In the genomic region with DNA sequence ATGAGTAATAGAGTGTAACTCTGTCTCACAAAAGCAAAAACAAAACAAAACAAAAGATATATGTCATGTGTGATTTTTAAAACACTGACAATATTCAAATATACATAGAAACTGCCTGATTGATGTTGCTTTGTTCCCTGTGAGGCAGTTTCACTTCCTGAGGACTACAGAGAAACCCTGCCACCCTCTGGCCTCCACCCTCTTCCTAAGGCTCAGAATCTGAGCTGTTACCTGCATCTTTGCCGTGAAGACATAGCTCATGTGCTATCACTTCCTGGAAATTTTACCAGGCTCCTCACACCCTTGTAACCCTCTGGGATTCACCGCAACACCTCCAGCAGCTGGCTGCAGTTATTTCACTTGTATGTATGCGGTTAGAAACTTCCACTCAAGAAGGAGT, we compare ENCODE assay signal across 24 cellular contexts.
DNase-seq lines count a peak whose midpoint lies in the region; ATAC-seq and TF ChIP-seq lines count a peak whose summit lies in the region.
"Had no signal": no experiment of that assay in that cellular context is flagged by ENCODE, and none has a peak within 500 bp of the region (broad histone marks: within the 10 kb centered on the region; RNA-seq: fewer than 3 reads in every experiment).

No MANE protein-coding gene starts in this region.

- H3K4me3 ChIP-seq in PC-9 (no peak overlapping the region), dorsolateral prefrontal cortex (no peak overlapping the region)
- H3K4me3 ChIP-seq in CD8-positive, alpha-beta memory T cell (ENCODE audit: low read length): no peak overlapping the region
- H3K4me3 ChIP-seq: cardiac muscle cell, GM23338, skin epidermis, upper lobe of right lung had no signal

- CTCF ChIA-PET in PC-9 (lab: Charles Lee): no interaction called here
- CTCF ChIA-PET in CD8-positive, alpha-beta memory T cell (lab: Charles Lee): no interaction called here

- BruUV-seq in PC-9 (replicated peaks; lab: Mats Ljungman, UMichigan): no TSS peak

- H3K27me3 Mint-ChIP-seq in activated CD4-positive, alpha-beta T cell treated with anti-CD3 and anti-CD28 coated beads, Interleukin-2, amount 10 ng/mL, durations not matched to agents 24 days and 14 days: peaks cover 3% of the 10 kb centered on the region
- peaks cover 0 to 4% of the 10 kb centered on the region in 2 donors for H3K27me3 Mint-ChIP-seq in CD8-positive, alpha-beta memory T cell

- ATAC-seq in GM21515 (IDR thresholded peaks at IDR 0.05; ENCODE audit: unreplicated experiment): peak; percentile 54
- ATAC-seq: GM23338, left lobe of liver, upper lobe of right lung had no signal

- POLR2A ChIA-PET in PC-9 (lab: Charles Lee; ENCODE audit: unreplicated experiment): no interaction called here
- POLR2A ChIA-PET in CD8-positive, alpha-beta memory T cell (lab: Charles Lee): no interaction called here

- H3K79me2 ChIP-seq in PC-9 (ENCODE audit: low read depth): no peaks in the 10 kb centered on the region

- no peak overlapping the region for H3K27ac ChIP-seq in PC-9
- no peak overlapping the region for H3K27ac ChIP-seq in dorsolateral prefrontal cortex
- no peak overlapping the region for H3K27ac ChIP-seq in CD8-positive, alpha-beta memory T cell (ENCODE audit: low read depth, low read length)
- H3K27ac ChIP-seq: cardiac muscle cell, skin epidermis, upper lobe of right lung had no signal

- H3K36me3 Mint-ChIP-seq in activated CD4-positive, alpha-beta T cell treated with anti-CD3 and anti-CD28 coated beads, Interleukin-2, amount 10 ng/mL, durations not matched to agents 24 days and 14 days (ENCODE audit: low read depth): no peaks in the 10 kb centered on the region
- no peaks in the 10 kb centered on the region for H3K36me3 Mint-ChIP-seq in CD8-positive, alpha-beta memory T cell

- H3K27me3 ChIP-seq in PC-9 (ENCODE audit: insufficient read depth, low read depth): no peaks in the 10 kb centered on the region
- no peaks in the 10 kb centered on the region for H3K27me3 ChIP-seq in dorsolateral prefrontal cortex
- no peaks in the 10 kb centered on the region for H3K27me3 ChIP-seq in CD8-positive, alpha-beta memory T cell (ENCODE audit: insufficient read depth, low read length, poor library complexity, severe bottlenecking)
- H3K27me3 ChIP-seq: BE2C, cardiac muscle cell, upper lobe of right lung had no signal

- peaks cover 3% of the 10 kb centered on the region for H3K4me1 Mint-ChIP-seq in activated CD4-positive, alpha-beta T cell treated with anti-CD3 and anti-CD28 coated beads, Interleukin-2, amount 10 ng/mL, durations not matched to agents 24 days and 14 days
- H3K4me1 Mint-ChIP-seq in CD8-positive, alpha-beta memory T cell: no peaks in the 10 kb centered on the region

- DNase-seq in activated CD4-positive, alpha-beta T cell treated with anti-CD3 and anti-CD28 coated beads, Interleukin-2, amount 10 ng/mL, durations not matched to agents 24 days and 14 days: peak; percentile 55
- no peak for DNase-seq in activated CD4-positive, alpha-beta T cell treated with anti-CD3 and anti-CD28 coated beads, Interleukin-2, amount 50 U/mL, for 4 hours
- DNase-seq in PC-9 (peak; percentile 0 to 54), dermis blood vessel endothelial cell (peak; percentile 0), dorsolateral prefrontal cortex (no peak)
- no peak for DNase-seq in central memory CD4-positive, alpha-beta T cell
- no peak for DNase-seq in CD8-positive, alpha-beta memory T cell
- DNase-seq: 8988T; BE2C; effector memory CD4-positive, alpha-beta T cell; Kasumi-1; NCI-H1105 treated with DMSO at 0.1 percent for 48 hours; NCI-H510A; posterior cingulate gyrus; SHP77 treated with DMSO at 0.1 percent for 48 hours; stimulated activated CD4-positive, alpha-beta T cell treated with anti-CD3 and anti-CD28 coated beads, Interleukin-2, amount 100 ng/mL, for 48 hours; T-helper 1 cell; upper lobe of right lung had no signal

- H3K4me2 ChIP-seq in PC-9: no peak overlapping the region
- H3K4me2 ChIP-seq: GM23338 had no signal

- no peaks in the 10 kb centered on the region for H3K4me1 ChIP-seq in PC-9 (replicated peaks; ENCODE audit: insufficient read depth)
- H3K4me1 ChIP-seq in CD8-positive, alpha-beta memory T cell (ENCODE audit: insufficient read depth, low read length): no peaks in the 10 kb centered on the region
- H3K4me1 ChIP-seq: BE2C, upper lobe of right lung had no signal

- H3K9me2 ChIP-seq in PC-9 (ENCODE audit: insufficient read depth): no peaks in the 10 kb centered on the region

- intact Hi-C loops in activated CD4-positive, alpha-beta T cell treated with anti-CD3 and anti-CD28 coated beads, Interleukin-2, amount 10 ng/mL, durations not matched to agents 24 days and 14 days (cut with micrococcal nuclease): no loop called here
- intact Hi-C loops in PC-9 (cut with micrococcal nuclease; ENCODE audit: unreplicated experiment) (no loop called here), dorsolateral prefrontal cortex (cut with DNase I) (no loop called here)

- H4K20me1 ChIP-seq in PC-9 (ENCODE audit: insufficient read depth): no peaks in the 10 kb centered on the region

- no peak overlapping the region for H3K27ac Mint-ChIP-seq in activated CD4-positive, alpha-beta T cell treated with anti-CD3 and anti-CD28 coated beads, Interleukin-2, amount 10 ng/mL, durations not matched to agents 24 days and 14 days
- H3K27ac Mint-ChIP-seq in CD8-positive, alpha-beta memory T cell: no peak overlapping the region
- H3K27ac Mint-ChIP-seq: activated T-helper 2 cell treated with anti-CD3 and anti-CD28 coated beads, Interferon-gamma antibody, Interleukin-2, Interleukin-4, amounts not matched to agents 10 μg/mL and 5 μg/mL and 100 μg/mL, durations not matched to agents 14 hours and 24 hours and 36 hours; GM23338 had no signal

- H3K9me3 Mint-ChIP-seq in activated CD4-positive, alpha-beta T cell treated with anti-CD3 and anti-CD28 coated beads, Interleukin-2, amount 10 ng/mL, durations not matched to agents 24 days and 14 days: no peaks in the 10 kb centered on the region
- no peaks in the 10 kb centered on the region for H3K9me3 Mint-ChIP-seq in CD8-positive, alpha-beta memory T cell
- H3K9me3 Mint-ChIP-seq: activated T-helper 2 cell treated with anti-CD3 and anti-CD28 coated beads, Interferon-gamma antibody, Interleukin-2, Interleukin-4, amounts not matched to agents 10 μg/mL and 5 μg/mL and 100 μg/mL, durations not matched to agents 14 hours and 24 hours and 36 hours; GM23338 had no signal

- no peaks in the 10 kb centered on the region for H3F3A ChIP-seq in PC-9 (ENCODE audit: insufficient read depth, low read depth)

- H3K4me3 Mint-ChIP-seq in activated CD4-positive, alpha-beta T cell treated with anti-CD3 and anti-CD28 coated beads, Interleukin-2, amount 10 ng/mL, durations not matched to agents 24 days and 14 days: no peak overlapping the region
- no peak overlapping the region for H3K4me3 Mint-ChIP-seq in CD8-positive, alpha-beta memory T cell
- H3K4me3 Mint-ChIP-seq: GM23338 had no signal

- TF ChIP-seq CTCF in PC-9 (conservative IDR thresholded peaks at IDR 0.05) (no peak), dorsolateral prefrontal cortex (IDR thresholded peaks at IDR 0.05 in 54 of 56, conservative IDR thresholded peaks at IDR 0.05 in 2 of 56; ENCODE audit: low read depth in 1 of 56, partially characterized antibody in 56 of 56) (no peak)

- H3K36me3 ChIP-seq in PC-9 (ENCODE audit: low read depth): no peaks in the 10 kb centered on the region
- no peaks in the 10 kb centered on the region for H3K36me3 ChIP-seq in CD8-positive, alpha-beta memory T cell (ENCODE audit: insufficient read depth, low read length)
- H3K36me3 ChIP-seq: BE2C, cardiac muscle cell, upper lobe of right lung had no signal

- H3K9me3 ChIP-seq in PC-9 (ENCODE audit: insufficient read depth, low read depth): no peaks in the 10 kb centered on the region
- H3K9me3 ChIP-seq in CD8-positive, alpha-beta memory T cell (ENCODE audit: low read length): no peaks in the 10 kb centered on the region
- H3K9me3 ChIP-seq: BE2C, upper lobe of right lung had no signal

- H2AFZ ChIP-seq in PC-9: no peak overlapping the region
- H2AFZ ChIP-seq: GM23338 had no signal

Comparison
In these comparisons a context has a peak if more than half of its experiments do, and no peak if none do; other contexts are left out.
1. DNase-seq: peak in activated CD4-positive, alpha-beta T cell treated with anti-CD3 and anti-CD28 coated beads, Interleukin-2, amount 10 ng/mL, durations not matched to agents 24 days and 14 days (single experiment), PC-9 (2 of 2) and dermis blood vessel endothelial cell (single experiment); none in activated CD4-positive, alpha-beta T cell treated with anti-CD3 and anti-CD28 coated beads, Interleukin-2, amount 50 U/mL, for 4 hours (0 of 2), dorsolateral prefrontal cortex (0 of 10), central memory CD4-positive, alpha-beta T cell (single experiment) and CD8-positive, alpha-beta memory T cell (0 of 5).